ENCODE assay signal across 5 cellular contexts in the genomic region with DNA sequence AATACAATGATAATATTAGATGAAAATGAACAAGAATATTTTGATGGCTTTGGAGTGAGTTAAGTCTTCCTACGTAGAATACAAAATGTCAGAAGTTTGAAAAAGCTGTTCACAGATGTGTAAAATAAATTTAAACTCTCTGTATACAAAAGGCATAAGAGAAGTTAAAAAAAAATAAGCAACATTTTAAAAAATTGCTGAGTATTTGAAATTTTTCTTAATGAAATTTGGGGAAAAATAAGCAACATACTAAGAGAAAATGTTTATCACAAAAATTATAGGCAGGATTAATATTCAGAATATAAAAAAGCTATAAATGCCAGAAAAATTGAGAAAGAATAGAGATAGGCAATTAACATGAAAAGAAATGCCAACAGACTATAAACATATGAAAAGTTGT.
"Had no signal": no experiment of that assay in that cellular context is flagged by ENCODE, and none has a peak within 500 bp of the region (broad histone marks: within the 10 kb centered on the region; RNA-seq: fewer than 3 reads in every experiment).

No MANE protein-coding gene starts in this region.

- DNase-seq: IMR-90, KBM-7, KG1 had no signal

- FAIRE-seq: HTR-8/SVneo had no signal

- H3K27ac ChIP-seq: HL-60 had no signal
